In the genomic region with DNA sequence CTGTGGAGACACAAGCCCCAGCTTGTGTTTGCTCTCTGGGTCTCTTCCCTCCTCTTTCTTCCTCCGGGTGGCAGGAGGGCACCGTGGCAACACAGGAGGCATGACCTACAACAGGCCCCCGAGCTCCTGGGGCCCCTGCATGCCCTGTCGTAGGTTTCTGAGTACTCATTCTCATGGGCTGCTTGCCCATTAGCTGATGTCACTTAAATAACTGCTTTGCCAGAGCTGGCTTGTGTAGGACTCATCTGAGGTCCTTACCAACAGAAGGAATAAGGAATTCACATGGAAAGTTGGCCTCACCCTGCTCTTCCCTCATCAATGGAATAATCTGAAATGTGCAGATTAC, we compare ENCODE assay signal across 17 cellular contexts.
DNase-seq lines count a peak whose midpoint lies in the region; ATAC-seq and TF ChIP-seq lines count a peak whose summit lies in the region.
"Had no signal": no experiment of that assay in that cellular context is flagged by ENCODE, and none has a peak within 500 bp of the region (broad histone marks: within the 10 kb centered on the region; RNA-seq: fewer than 3 reads in every experiment).

No MANE protein-coding gene starts in this region.

- no peak overlapping the region for H3K9ac ChIP-seq in GM23248

- no peaks in the 10 kb centered on the region for H3K36me3 ChIP-seq in GM23248 (ENCODE audit: low read depth)
- no peaks in the 10 kb centered on the region for H3K36me3 ChIP-seq in psoas muscle (ENCODE audit: insufficient read depth in 1 of 2, low read depth in 1 of 2)

- no peak for TF ChIP-seq CTCF in RWPE1 (conservative IDR thresholded peaks at IDR 0.05; ENCODE audit: low read depth)
- TF ChIP-seq CTCF in foreskin keratinocyte (conservative IDR thresholded peaks at IDR 0.05) = peak; percentile 37
- peak; percentile 9 for TF ChIP-seq CTCF in psoas muscle (IDR thresholded peaks at IDR 0.05)

- H2AFZ ChIP-seq in GM23248 = no peak overlapping the region

- intact Hi-C loops in psoas muscle (cut with DNase I) = no loop called here
- intact Hi-C loops in activated CD4-positive, alpha-beta memory T cell treated with anti-CD3 and anti-CD28 coated beads for 36 hours (cut with micrococcal nuclease) = no loop called here

- no peaks in the 10 kb centered on the region for H4K20me1 ChIP-seq in GM23248 (ENCODE audit: insufficient read depth)

- no peak overlapping the region for H3K27ac Mint-ChIP-seq in activated CD4-positive, alpha-beta memory T cell treated with anti-CD3 and anti-CD28 coated beads for 36 hours
- H3K27ac Mint-ChIP-seq: CD14-positive monocyte; stimulated activated memory B cell treated with anti-CD40 and anti-IgM and Interleukin-4, amounts not matched to agents 10 μg/mL and 1 μg/mL and 100 μg/mL, for 72 hours had no signal

- no peaks in the 10 kb centered on the region for H3K9me3 Mint-ChIP-seq in activated CD4-positive, alpha-beta memory T cell treated with anti-CD3 and anti-CD28 coated beads for 36 hours
- H3K9me3 Mint-ChIP-seq: stimulated activated memory B cell treated with anti-CD40 and anti-IgM and Interleukin-4, amounts not matched to agents 10 μg/mL and 1 μg/mL and 100 μg/mL, for 72 hours had no signal

- no peaks in the 10 kb centered on the region for H3K36me3 Mint-ChIP-seq in activated CD4-positive, alpha-beta memory T cell treated with anti-CD3 and anti-CD28 coated beads for 36 hours
- H3K36me3 Mint-ChIP-seq: CD14-positive monocyte; stimulated activated memory B cell treated with anti-CD40 and anti-IgM and Interleukin-4, amounts not matched to agents 10 μg/mL and 1 μg/mL and 100 μg/mL, for 72 hours had no signal

- DNase-seq in GM23248 (peak; percentile 57), RWPE1 (ENCODE audit: low spot score) (no peak), foreskin keratinocyte (peak in 1 of 2 donors; percentile 17), psoas muscle (no peak), NCI-H2081 treated with DMSO at 0.1 percent for 48 hours (lab: John Stamatoyannopoulos, UW) (no peak), SHP77 treated with DMSO at 0.1 percent for 48 hours (lab: John Stamatoyannopoulos, UW) (no peak)
- no peak for DNase-seq in activated CD4-positive, alpha-beta memory T cell treated with anti-CD3 and anti-CD28 coated beads for 36 hours
- DNase-seq: activated CD4-positive, CD25-positive, alpha-beta regulatory T cell treated with anti-CD3 and anti-CD28 coated beads, Interleukin-2, amount 50 U/mL, for 72 hours; activated T-cell treated with anti-CD3 and anti-CD28 coated beads, Interleukin-2, amount 50 U/mL, for 1 hour; dermis blood vessel endothelial cell; kidney; PC-3; stimulated activated CD4-positive, alpha-beta T cell treated with anti-CD3 and anti-CD28 coated beads, Interleukin-4, amount 100 ng/mL, for 24 hours had no signal

- WGBS in GM23248 (ENCODE audit: low coverage in 1 of 2, low lambda C conversion rate in 2 of 2, missing lambda C conversion rate in 2 of 2), 2 experiments = 0 to 5% methylated on average over 4 of the region's 4 CpGs
- WGBS in psoas muscle, 3 donors = 5 to 16% (median 15%) methylated on average over 4 of the region's 4 CpGs

- no peak overlapping the region for H3K4me3 Mint-ChIP-seq in activated CD4-positive, alpha-beta memory T cell treated with anti-CD3 and anti-CD28 coated beads for 36 hours
- H3K4me3 Mint-ChIP-seq: CD14-positive monocyte; stimulated activated memory B cell treated with anti-CD40 and anti-IgM and Interleukin-4, amounts not matched to agents 10 μg/mL and 1 μg/mL and 100 μg/mL, for 72 hours had no signal

- POLR2A ChIA-PET in RWPE1 (lab: Yijun Ruan, JAX; ENCODE audit: low non-redundant PET) = no interaction called here
- POLR2A ChIA-PET in activated CD4-positive, alpha-beta memory T cell treated with anti-CD3 and anti-CD28 coated beads for 36 hours (lab: Charles Lee) = no interaction called here

- H3K4me1 ChIP-seq in GM23248 (ENCODE audit: insufficient read depth) = no peaks in the 10 kb centered on the region
- H3K4me1 ChIP-seq in foreskin keratinocyte = no peaks in the 10 kb centered on the region
- H3K4me1 ChIP-seq in psoas muscle = peaks cover 10% of the 10 kb centered on the region

- ATAC-seq in foreskin keratinocyte = peak; percentile 57
- peak; percentile 52 to 68 (median 55) for ATAC-seq in psoas muscle
- no peak for ATAC-seq in HG02840 (IDR thresholded peaks at IDR 0.05; ENCODE audit: low FRiP score, unreplicated experiment)
- ATAC-seq: PC-3; sciatic nerve; stimulated activated memory B cell treated with anti-CD40 and anti-IgM and Interleukin-4, amounts not matched to agents 10 μg/mL and 1 μg/mL and 100 μg/mL, for 72 hours had no signal

- CTCF ChIA-PET in RWPE1 (lab: Yijun Ruan, JAX) = no interaction called here
- CTCF ChIA-PET in activated CD4-positive, alpha-beta memory T cell treated with anti-CD3 and anti-CD28 coated beads for 36 hours (lab: Charles Lee) = interaction anchor here (1.2 kb wide), 1 partner anchor 42 kb away, joined by 4 read pairs; no protein-coding TSS in a partner anchor

- H3K27ac ChIP-seq in GM23248 (no peak overlapping the region), RWPE1 (peak overlapping the region; percentile 25; the same call in 1 of the 2 replicates), foreskin keratinocyte (no peak overlapping the region), psoas muscle (no peak overlapping the region)

- peaks cover 31% of the 10 kb centered on the region for H3K27me3 Mint-ChIP-seq in activated CD4-positive, alpha-beta memory T cell treated with anti-CD3 and anti-CD28 coated beads for 36 hours

- H3K9me2 ChIP-seq in GM23248 (ENCODE audit: insufficient read depth) = no peaks in the 10 kb centered on the region

- in situ Hi-C loops in GM23248 (cut with MboI) = no loop called here

- no peaks in the 10 kb centered on the region for H3F3A ChIP-seq in GM23248 (ENCODE audit: insufficient read depth)

- H3K4me3 ChIP-seq in GM23248 (no peak overlapping the region), psoas muscle (no peak overlapping the region)

- H3K9me3 ChIP-seq in GM23248 (ENCODE audit: low read depth) = no peaks in the 10 kb centered on the region
- no peaks in the 10 kb centered on the region for H3K9me3 ChIP-seq in psoas muscle

- H3K27me3 ChIP-seq in GM23248 (replicated peaks; ENCODE audit: insufficient read depth) (peaks cover 67% of the 10 kb centered on the region), foreskin keratinocyte (peaks cover 49% of the 10 kb centered on the region), psoas muscle (ENCODE audit: insufficient read depth in 3 of 3, low read length in 2 of 3) (no peaks in the 10 kb centered on the region)

- no peaks in the 10 kb centered on the region for H3K79me2 ChIP-seq in GM23248 (ENCODE audit: insufficient read depth)

- no peaks in the 10 kb centered on the region for H3K4me1 Mint-ChIP-seq in activated CD4-positive, alpha-beta memory T cell treated with anti-CD3 and anti-CD28 coated beads for 36 hours (ENCODE audit: low read depth)
- H3K4me1 Mint-ChIP-seq: CD14-positive monocyte; stimulated activated memory B cell treated with anti-CD40 and anti-IgM and Interleukin-4, amounts not matched to agents 10 μg/mL and 1 μg/mL and 100 μg/mL, for 72 hours had no signal

- no peak overlapping the region for H3K4me2 ChIP-seq in GM23248 (ENCODE audit: unreplicated experiment)
